ENCODE assay signal across 8 cellular contexts in the genomic region with DNA sequence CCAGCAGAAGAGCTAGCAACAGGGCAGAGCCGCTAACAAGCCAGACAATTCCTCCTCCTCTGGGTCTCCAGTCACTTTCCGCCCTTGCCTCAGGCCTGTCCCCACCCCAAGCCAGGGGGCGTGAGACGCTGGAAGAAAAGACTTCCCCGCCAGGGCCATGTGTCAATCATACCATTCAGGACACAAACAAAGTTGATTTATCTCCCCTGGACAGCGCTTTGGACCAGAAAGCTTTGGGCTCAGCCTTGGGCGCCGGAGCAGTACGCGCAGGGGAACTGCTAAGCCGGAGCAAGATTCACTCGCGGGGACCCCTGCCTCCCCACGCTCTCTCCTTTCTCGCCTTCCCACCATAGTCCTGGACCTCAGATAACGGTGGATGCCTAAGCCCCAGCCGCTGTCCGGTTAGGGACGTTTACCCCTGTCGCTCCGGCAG. TPM values are rescaled to one million over a fixed set of nuclear protein-coding genes. Genes with fewer than 3 reads are reported as not detected.
DNase-seq lines count a peak whose midpoint lies in the region; ATAC-seq, FAIRE-seq and TF ChIP-seq lines count a peak whose summit lies in the region.

No MANE protein-coding gene starts in this region.

- H3K27ac Mint-ChIP-seq in T-helper 2 cell treated with Interferon-gamma antibody and Interleukin-4, amounts not matched to agents 5 μg/mL and 100 μg/mL, for 36 hours = no peak overlapping the region

- H3K4me3 Mint-ChIP-seq in T-helper 2 cell treated with Interferon-gamma antibody and Interleukin-4, amounts not matched to agents 5 μg/mL and 100 μg/mL, for 36 hours = peak overlapping the region; percentile 55

- ATAC-seq in thoracic aorta (ENCODE audit: insufficient number of reproducible peaks, low FRiP score, low read depth) (no peak), GM18909 (IDR thresholded peaks at IDR 0.05; ENCODE audit: poor library complexity, unreplicated experiment) (no peak), GM21515 (IDR thresholded peaks at IDR 0.05; ENCODE audit: unreplicated experiment) (no peak)

- TF ChIP-seq CTCF in choroid plexus epithelial cell (conservative IDR thresholded peaks at IDR 0.05; ENCODE audit: low read depth, low read length) (no peak), lower leg skin (IDR thresholded peaks at IDR 0.05) (no peak), thoracic aorta (IDR thresholded peaks at IDR 0.05) (no peak), D721Med (IDR thresholded peaks at IDR 0.05; ENCODE audit: insufficient read depth, missing control alignments) (no peak)

- intact Hi-C loops in lower leg skin (cut with DNase I; ENCODE audit: low total_unique reads) = no loop called here

- peaks cover 12% of the 10 kb centered on the region for H3K4me1 Mint-ChIP-seq in T-helper 2 cell treated with Interferon-gamma antibody and Interleukin-4, amounts not matched to agents 5 μg/mL and 100 μg/mL, for 36 hours (ENCODE audit: low read depth)

- no peaks in the 10 kb centered on the region for H3K9me3 Mint-ChIP-seq in T-helper 2 cell treated with Interferon-gamma antibody and Interleukin-4, amounts not matched to agents 5 μg/mL and 100 μg/mL, for 36 hours

- no peaks in the 10 kb centered on the region for H3K9me3 ChIP-seq in thoracic aorta

- 10 to 13% methylated on average over 12 to 21 of the region's 21 CpGs for WGBS in lower leg skin, 2 donors

- H3K36me3 ChIP-seq in thoracic aorta = no peaks in the 10 kb centered on the region

- FAIRE-seq in D721Med (lab: Jason Lieb, UNC) = no peak

- no peaks in the 10 kb centered on the region for H3K27me3 ChIP-seq in thoracic aorta (replicated peaks; ENCODE audit: insufficient read depth)

- H3K27me3 Mint-ChIP-seq in T-helper 2 cell treated with Interferon-gamma antibody and Interleukin-4, amounts not matched to agents 5 μg/mL and 100 μg/mL, for 36 hours (ENCODE audit: low read depth) = peaks cover 55% of the 10 kb centered on the region

- H3K36me3 Mint-ChIP-seq in T-helper 2 cell treated with Interferon-gamma antibody and Interleukin-4, amounts not matched to agents 5 μg/mL and 100 μg/mL, for 36 hours (ENCODE audit: low read depth) = no peaks in the 10 kb centered on the region

- H3K27ac ChIP-seq in thoracic aorta = no peak overlapping the region

- H3K4me1 ChIP-seq in thoracic aorta (ENCODE audit: control insufficient read depth in 1 of 2, low read depth in 2 of 2) = peaks cover 6 to 14% of the 10 kb centered on the region in 2 donors

- H3K4me3 ChIP-seq in choroid plexus epithelial cell (ENCODE audit: low read depth, low read length) (peak overlapping the region; percentile 54), lower leg skin (ENCODE audit: low read depth, poor library complexity, severe bottlenecking) (peak overlapping the region; percentile 43), thoracic aorta (peak overlapping the region; percentile 62)

- no peak for DNase-seq in T-helper 2 cell treated with Interferon-gamma antibody and Interleukin-4, amounts not matched to agents 5 μg/mL and 100 μg/mL, for 36 hours (ENCODE audit: low spot score)
- DNase-seq in T-helper 2 cell (no peak), choroid plexus epithelial cell (ENCODE audit: low read depth) (no peak), lower leg skin (ENCODE audit: low spot score in 2 of 2) (peak; percentile 61 to 91), thoracic aorta (ENCODE audit: low spot score) (no peak), D721Med (ENCODE audit: insufficient read length, low spot score) (no peak)

- no peak for TF ChIP-seq POLR2A in lower leg skin (IDR thresholded peaks at IDR 0.05)

RNA-seq across cellular contexts. Expression of a gene that starts 0.5 kb away (rescaled TPM):
- 1 to 10 TPM; 1.0 to 3.5 (median 3.3) TPM for total RNA-seq in lower leg skin
- total RNA-seq in thoracic aorta = under 1 TPM; under 0.01 to 0.42 TPM

RNA-seq across cellular contexts. Expression of a gene that starts 46.7 kb away (rescaled TPM):
- total RNA-seq in lower leg skin (under 1 TPM in 1 of 4 donors, not detected in 3; 0.42 TPM), thoracic aorta (not detected)

Comparison
In these comparisons a context has a peak if more than half of its experiments do, and no peak if none do; other contexts are left out.
1. DNase-seq: peak in lower leg skin (2 of 2); none in T-helper 2 cell treated with Interferon-gamma antibody and Interleukin-4, amounts not matched to agents 5 μg/mL and 100 μg/mL, for 36 hours (single experiment), T-helper 2 cell (0 of 5), choroid plexus epithelial cell (single experiment), thoracic aorta (single experiment) and D721Med (single experiment).
2. Peak in every context shown above with its lines, with median percentiles within 50 percentile points of each other: H3K4me3 ChIP-seq.